In genomic region chr1:160069460-160070231, GRCh38 we compare ENCODE assay signal across 8 cellular contexts. TPM values are rescaled to one million over a fixed set of nuclear protein-coding genes. Genes with fewer than 3 reads are reported as not detected.
A peak's percentile ranks its signal among the peaks of the same experiment; 100 is the strongest.
DNase-seq lines count a peak whose midpoint lies in the region; ATAC-seq and TF ChIP-seq lines count a peak whose summit lies in the region.

KCNJ10 (minus strand) TSS chr1:160070160; CDS start chr1:160042532, 27,628 bp downstream.

- peak within 1 kb of the TSS; percentile 26 for H3K4me3 ChIP-seq in RWPE2 (ENCODE audit: severe bottlenecking)
- peak within 1 kb of the TSS; percentile 55 to 59 (median 58) for H3K4me3 ChIP-seq in esophagus muscularis mucosa
- peak within 1 kb of the TSS; percentile 43 for H3K4me3 ChIP-seq in ovary

- H3K27ac ChIP-seq in RWPE2 (ENCODE audit: poor library complexity, severe bottlenecking) (no peak within 1 kb of the TSS), esophagus muscularis mucosa (replicated peaks in 1 of 4) (no peak within 1 kb of the TSS), ovary (no peak within 1 kb of the TSS)

- peaks cover 10% of the 10 kb centered on the region for H3K4me1 Mint-ChIP-seq in Calu3 (ENCODE audit: low read depth, unreplicated experiment)

- H3K9me3 ChIP-seq in RWPE2 (ENCODE audit: severe bottlenecking) (no peaks in the 10 kb centered on the region), esophagus muscularis mucosa (no peaks in the 10 kb centered on the region), ovary (no peaks in the 10 kb centered on the region)

- CTCF ChIA-PET in Calu3 (lab: Charles Lee), result interaction anchor here (1.2 to 2.6 kb wide), 5 partner anchors 9 to 150 kb away, joined by 3 to 8 read pairs (median 6); partner anchors contain the start of gene KCNJ9

- peaks cover 100% of the 10 kb centered on the region for H3K27me3 Mint-ChIP-seq in Calu3 (ENCODE audit: unreplicated experiment)

- ATAC-seq in RWPE2 (ENCODE audit: low read depth) (peak; percentile 44), GM21526 (IDR thresholded peaks at IDR 0.05; ENCODE audit: low FRiP score, unreplicated experiment) (no peak)

- H3K9me3 Mint-ChIP-seq in Calu3 (ENCODE audit: low read depth, unreplicated experiment), result no peaks in the 10 kb centered on the region

- 17% methylated on average over 16 of the region's 32 CpGs for WGBS in esophagus muscularis mucosa
- WGBS in ovary, 3 donors, result 9 to 15% (median 11%) methylated on average over 27 to 32 of the region's 32 CpGs

- H3K4me1 ChIP-seq in RWPE2 (ENCODE audit: insufficient read depth, poor library complexity, severe bottlenecking), result no peaks in the 10 kb centered on the region
- peaks cover 9 to 16% (median 14%) of the 10 kb centered on the region in 4 donors for H3K4me1 ChIP-seq in esophagus muscularis mucosa
- peaks cover 2% of the 10 kb centered on the region for H3K4me1 ChIP-seq in ovary (ENCODE audit: insufficient read depth)

- no peak for TF ChIP-seq POLR2A in esophagus muscularis mucosa (IDR thresholded peaks at IDR 0.05; ENCODE audit: low read depth)
- no peak for TF ChIP-seq POLR2A in ovary (IDR thresholded peaks at IDR 0.05)

- no peaks in the 10 kb centered on the region for H3K36me3 ChIP-seq in RWPE2 (ENCODE audit: low read depth)
- no peaks in the 10 kb centered on the region for H3K36me3 ChIP-seq in esophagus muscularis mucosa
- no peaks in the 10 kb centered on the region for H3K36me3 ChIP-seq in ovary

- no TSS peak for BruUV-seq in Calu3 (replicated peaks; lab: Mats Ljungman, UMichigan)

- no peak for TF ChIP-seq EP300 in esophagus muscularis mucosa (IDR thresholded peaks at IDR 0.05)
- no peak for TF ChIP-seq EP300 in ovary (IDR thresholded peaks at IDR 0.05)

- intact Hi-C loops in Calu3 (cut with micrococcal nuclease; ENCODE audit: unreplicated experiment), result no loop called here
- intact Hi-C loops in esophagus muscularis mucosa (cut with DNase I), result no loop called here
- intact Hi-C loops in ovary (cut with DNase I), result no loop called here

- H3K27me3 ChIP-seq in RWPE2 (ENCODE audit: insufficient read depth, poor library complexity, severe bottlenecking) (peaks cover 11% of the 10 kb centered on the region), esophagus muscularis mucosa (peaks cover 0 to 33% (median 8%) of the 10 kb centered on the region in 4 donors), ovary (no peaks in the 10 kb centered on the region)

- H3K4me3 Mint-ChIP-seq in Calu3 (ENCODE audit: low read depth, unreplicated experiment), result peak within 1 kb of the TSS; percentile 93

- TF ChIP-seq CTCF in Calu3 (IDR thresholded peaks at IDR 0.05; ENCODE audit: unreplicated experiment), result no peak
- TF ChIP-seq CTCF in RWPE2 (IDR thresholded peaks at IDR 0.05; ENCODE audit: poor library complexity, severe bottlenecking), result no peak
- no peak for TF ChIP-seq CTCF in esophagus muscularis mucosa (IDR thresholded peaks at IDR 0.05)
- no peak for TF ChIP-seq CTCF in ovary (IDR thresholded peaks at IDR 0.05)

- H3K36me3 Mint-ChIP-seq in Calu3 (ENCODE audit: insufficient read depth, unreplicated experiment), result peaks cover 13% of the 10 kb centered on the region

- DNase-seq in Calu3 (no peak), RWPE2 (ENCODE audit: low spot score) (no peak), esophagus muscularis mucosa (ENCODE audit: extremely low spot score) (no peak), ovary (no peak), NCI-H1436 treated with DMSO at 0.1 percent for 48 hours (lab: John Stamatoyannopoulos, UW) (no peak), iPS-NIHi7 (ENCODE audit: extremely low spot score) (no peak)
- DNase-seq in stimulated activated CD4-positive, alpha-beta T cell treated with anti-CD3 and anti-CD28 coated beads, Interleukin-2, amount 100 ng/mL, for 48 hours, result no peak

- peak within 1 kb of the TSS; percentile 28 for H3K27ac Mint-ChIP-seq in Calu3 (ENCODE audit: unreplicated experiment)

RNA-seq across cellular contexts. Expression of gene KCNJ10, which starts in this region (rescaled TPM):
- total RNA-seq in Calu3 (2022) (not detected in 2 replicates), esophagus muscularis mucosa (under 1 TPM in 1 of 4 donors, not detected in 3; 0.06 TPM), ovary (under 1 TPM in 2 of 7 donors, not detected in 5; 0.15 to 0.18 TPM)
- under 1 TPM; 0.02 to 0.28 TPM for polyA plus RNA-seq in ovary
